Comparison of ENCODE assay signal across 9 cellular contexts in genomic region chr2:218003265-218003950, GRCh38. TPM values are rescaled to one million over a fixed set of nuclear protein-coding genes. Genes with fewer than 3 reads are reported as not detected.
DNase-seq lines count a peak whose midpoint lies in the region; ATAC-seq and TF ChIP-seq lines count a peak whose summit lies in the region.
"Had no signal": no experiment of that assay in that cellular context is flagged by ENCODE, and none has a peak within 500 bp of the region (broad histone marks: within the 10 kb centered on the region; RNA-seq: fewer than 3 reads in every experiment).

No MANE protein-coding gene starts in this region.

- H3K4me1 ChIP-seq in rectal smooth muscle tissue (ENCODE audit: control insufficient read depth, insufficient read depth, low read length): no peaks in the 10 kb centered on the region

- H3K36me3 ChIP-seq in rectal smooth muscle tissue (ENCODE audit: control insufficient read depth, insufficient read depth, low read length): no peaks in the 10 kb centered on the region

- ATAC-seq in GM19467 (IDR thresholded peaks at IDR 0.05; ENCODE audit: unreplicated experiment) (no peak), HG02973 (IDR thresholded peaks at IDR 0.05; ENCODE audit: unreplicated experiment) (no peak)

- H3K27me3 ChIP-seq in rectal smooth muscle tissue (ENCODE audit: control insufficient read depth, insufficient read depth, low read length): peaks cover 5% of the 10 kb centered on the region

- TF ChIP-seq CTCF in AG09319 (IDR thresholded peaks at IDR 0.05; ENCODE audit: low read depth, low read length): no peak
- TF ChIP-seq CTCF in fibroblast of the aortic adventitia (IDR thresholded peaks at IDR 0.05; ENCODE audit: insufficient read depth, low read length): no peak

- no peak overlapping the region for H3K9ac ChIP-seq in rectal smooth muscle tissue (ENCODE audit: low read length)

- peak overlapping the region; percentile 40 for H3K27ac ChIP-seq in rectal smooth muscle tissue (ENCODE audit: low read depth, low read length)

- DNase-seq in AG09319 (ENCODE audit: extremely low read depth, low read depth): peak; percentile 67
- peak; percentile 72 for DNase-seq in SK-N-DZ (ENCODE audit: low spot score)
- peak; percentile 92 for DNase-seq in fibroblast of the aortic adventitia (ENCODE audit: low read depth)
- no peak for DNase-seq in NCI-H2107 treated with DMSO at 0.1 percent for 48 hours (lab: John Stamatoyannopoulos, UW; ENCODE audit: unreplicated experiment)
- no peak for DNase-seq in glomerular visceral epithelial cell (ENCODE audit: extremely low spot score)
- DNase-seq: OCI-M1 had no signal

- H3K4me3 ChIP-seq in fibroblast of the aortic adventitia (ENCODE audit: low read depth, low read length) (peak overlapping the region; percentile 85), rectal smooth muscle tissue (ENCODE audit: low read length) (no peak overlapping the region)

RNA-seq across cellular contexts. Expression of gene TNS1, which starts 0.6 kb away (rescaled TPM):
- 3.5 and 3.9 TPM in 2 replicates for polyA plus RNA-seq in SK-N-DZ (2014; cell fraction: cytosol; rRNA removed)
- polyA plus RNA-seq in SK-N-DZ (2014; cell fraction: nucleus; rRNA removed): 3.5 and 10.2 TPM in 2 replicates
- total RNA-seq in fibroblast of the aortic adventitia (ENCODE audit: low replicate concordance): 54.5 and 116 TPM in 2 replicates

Comparison
In these comparisons a context has a peak if more than half of its experiments do, and no peak if none do; other contexts are left out.
1. DNase-seq: peak in AG09319 (single experiment), SK-N-DZ (single experiment) and fibroblast of the aortic adventitia (single experiment); none in NCI-H2107 treated with DMSO at 0.1 percent for 48 hours (single experiment) and glomerular visceral epithelial cell (single experiment).